ENCODE assay signal across 12 cellular contexts in the genomic region with DNA sequence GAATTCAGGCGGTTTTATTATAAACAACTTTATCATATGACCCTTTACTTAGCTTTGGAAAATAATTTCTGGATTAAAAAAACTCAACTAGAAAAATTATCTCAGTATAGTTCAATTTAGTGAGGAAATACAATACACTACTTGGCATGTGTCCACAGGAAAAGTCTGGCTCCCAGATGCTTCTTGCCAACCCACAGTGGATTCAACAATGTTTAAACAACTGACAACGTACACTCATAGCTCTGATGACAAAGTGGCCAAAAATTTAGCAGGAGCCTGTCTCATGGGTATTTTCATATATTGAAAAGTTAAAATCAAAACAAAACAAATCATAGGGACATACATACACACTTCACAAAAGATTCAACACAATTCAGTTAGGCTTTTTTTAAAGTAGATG.
DNase-seq lines count a peak whose midpoint lies in the region; ATAC-seq and TF ChIP-seq lines count a peak whose summit lies in the region.
"Had no signal": no experiment of that assay in that cellular context is flagged by ENCODE, and none has a peak within 500 bp of the region (broad histone marks: within the 10 kb centered on the region; RNA-seq: fewer than 3 reads in every experiment).

No MANE protein-coding gene starts in this region.

- intact Hi-C loops in heart left ventricle (cut with DNase I): no loop called here

- WGBS in heart left ventricle, 4 donors: 29 to 45% (median 34%) methylated on average over 2 of the region's 2 CpGs

- H3K9me3 ChIP-seq in heart left ventricle: no peaks in the 10 kb centered on the region
- H3K9me3 ChIP-seq: Caco-2, tibial nerve had no signal

- DNase-seq in AG04449 (ENCODE audit: low read depth, low spot score): peak; percentile 75
- peak; percentile 95 for DNase-seq in HS-5 (ENCODE audit: low read depth)
- peak; percentile 82 to 83 for DNase-seq in SHP77 (lab: John Stamatoyannopoulos, UW)
- DNase-seq in glomerular visceral epithelial cell (ENCODE audit: extremely low spot score): peak; percentile 72
- no peak for DNase-seq in HEK293T (ENCODE audit: extremely low spot score)
- DNase-seq in GM19240 (ENCODE audit: insufficient read length, low spot score): no peak
- DNase-seq in heart left ventricle: no peak
- DNase-seq: activated naive CD4-positive, alpha-beta T cell treated with anti-CD3 and anti-CD28 coated beads, Interleukin-2, amount 50 U/mL, for 16 hours; Caco-2 had no signal

- TF ChIP-seq CTCF in AG04449 (IDR thresholded peaks at IDR 0.05; ENCODE audit: insufficient read depth, low read length, missing control alignments): no peak
- no peak for TF ChIP-seq CTCF in heart left ventricle (IDR thresholded peaks at IDR 0.05)

- H3K4me1 ChIP-seq in heart left ventricle: peaks cover 0 to 7% (median 3%) of the 10 kb centered on the region in 12 donors

- TF ChIP-seq POLR2A in heart left ventricle (IDR thresholded peaks at IDR 0.05): no peak

- no peak overlapping the region for H3K4me3 ChIP-seq in AG04449 (ENCODE audit: low read depth, low read length)
- H3K4me3 ChIP-seq in heart left ventricle: no peak overlapping the region
- H3K4me3 ChIP-seq: skin epidermis, tibial nerve had no signal

- H3K36me3 ChIP-seq in heart left ventricle: no peaks in the 10 kb centered on the region
- H3K36me3 ChIP-seq: tibial nerve had no signal

- POLR2A ChIA-PET in AG04449 (lab: Yijun Ruan, JAX): no interaction called here
- POLR2A ChIA-PET in HEK293T (lab: Yijun Ruan, JAX): no interaction called here

- ATAC-seq in HG03139 (IDR thresholded peaks at IDR 0.05; ENCODE audit: unreplicated experiment) (no peak), heart left ventricle (no peak)

- no peaks in the 10 kb centered on the region for H3K27me3 ChIP-seq in heart left ventricle
- H3K27me3 ChIP-seq: tibial nerve had no signal

- CTCF ChIA-PET in AG04449 (lab: Yijun Ruan, JAX) (interaction anchor here (1.5 to 2.6 kb wide), 3 partner anchors 16 to 38 kb away, joined by 4 to 10 read pairs (median 4); no protein-coding TSS in a partner anchor), HEK293T (lab: Yijun Ruan, JAX) (no interaction called here)

- H3K27ac ChIP-seq in heart left ventricle: no peak overlapping the region
- H3K27ac ChIP-seq: skin epidermis, tibial nerve had no signal

TF ChIP-seq in HEK293T, 16 proteins besides CTCF, POLR2A, EP300 and RAD21:
- TF ChIP-seq SUZ12 (IDR thresholded peaks at IDR 0.05) (no peak), FOXA1 (IDR thresholded peaks at IDR 0.05) (no peak), ZNF384 (IDR thresholded peaks at IDR 0.05) (no peak), FOXK2 (IDR thresholded peaks at IDR 0.05) (no peak), SP1 (IDR thresholded peaks at IDR 0.05) (no peak), TARDBP (IDR thresholded peaks at IDR 0.05) (no peak), ELF4 (IDR thresholded peaks at IDR 0.05) (no peak), L3MBTL2 (conservative IDR thresholded peaks at IDR 0.05) (no peak), NFRKB (IDR thresholded peaks at IDR 0.05) (no peak), LEF1 (IDR thresholded peaks at IDR 0.05; ENCODE audit: borderline replicate concordance) (no peak), BHLHE40 (IDR thresholded peaks at IDR 0.05; ENCODE audit: borderline replicate concordance) (no peak), ARNT (IDR thresholded peaks at IDR 0.05) (no peak), HDGF (IDR thresholded peaks at IDR 0.05; ENCODE audit: borderline replicate concordance) (no peak), FOXM1 (IDR thresholded peaks at IDR 0.05; ENCODE audit: borderline replicate concordance) (no peak)
- TF ChIP-seq, protein P1, sequence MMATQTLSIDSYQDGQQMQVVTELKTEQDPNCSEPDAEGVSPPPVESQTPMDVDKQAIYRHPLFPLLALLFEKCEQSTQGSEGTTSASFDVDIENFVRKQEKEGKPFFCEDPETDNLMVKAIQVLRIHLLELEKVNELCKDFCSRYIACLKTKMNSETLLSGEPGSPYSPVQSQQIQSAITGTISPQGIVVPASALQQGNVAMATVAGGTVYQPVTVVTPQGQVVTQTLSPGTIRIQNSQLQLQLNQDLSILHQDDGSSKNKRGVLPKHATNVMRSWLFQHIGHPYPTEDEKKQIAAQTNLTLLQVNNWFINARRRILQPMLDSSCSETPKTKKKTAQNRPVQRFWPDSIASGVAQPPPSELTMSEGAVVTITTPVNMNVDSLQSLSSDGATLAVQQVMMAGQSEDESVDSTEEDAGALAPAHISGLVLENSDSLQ (IDR thresholded peaks at IDR 0.05): no peak

Comparison
In these comparisons a context has a peak if more than half of its experiments do, and no peak if none do; other contexts are left out.
1. DNase-seq: peak in AG04449 (single experiment), HS-5 (single experiment), SHP77 (2 of 2) and glomerular visceral epithelial cell (single experiment); none in HEK293T (single experiment), GM19240 (single experiment) and heart left ventricle (0 of 5).